Comparison of ENCODE assay signal across 18 cellular contexts in the genomic region with DNA sequence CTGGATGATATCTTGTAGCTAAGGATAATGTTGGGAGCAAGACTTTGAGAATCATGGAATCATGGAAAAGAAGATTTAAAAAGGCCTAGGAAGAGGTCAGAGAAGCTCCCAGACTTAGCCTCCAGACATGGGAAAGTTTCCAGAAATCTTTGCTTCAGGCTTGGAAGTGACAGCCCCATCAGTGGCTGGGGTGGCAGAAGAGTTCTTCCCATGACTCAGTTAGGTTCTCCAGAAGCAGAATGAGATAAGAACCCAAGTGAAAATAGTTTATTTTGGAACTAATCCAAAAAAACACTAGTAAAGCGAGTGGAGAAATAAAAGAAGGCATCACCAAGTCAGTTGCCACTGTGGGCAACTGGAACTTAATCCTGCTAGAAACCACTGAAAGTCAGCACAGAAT.
DNase-seq lines count a peak whose midpoint lies in the region; ATAC-seq and TF ChIP-seq lines count a peak whose summit lies in the region.
"Had no signal": no experiment of that assay in that cellular context is flagged by ENCODE, and none has a peak within 500 bp of the region (broad histone marks: within the 10 kb centered on the region; RNA-seq: fewer than 3 reads in every experiment).

No MANE protein-coding gene starts in this region.

- H3K27ac Mint-ChIP-seq in activated naive CD4-positive, alpha-beta T cell treated with anti-CD3 and anti-CD28 coated beads for 36 hours = peak overlapping the region; percentile 100
- no peak overlapping the region for H3K27ac Mint-ChIP-seq in progenitor cell of endocrine pancreas

- in situ Hi-C loops in brain microvascular endothelial cell (cut with HindIII; ENCODE audit: low pct_ligation_motif_present, low sequenced_read_pairs) = no loop called here

- intact Hi-C loops in activated naive CD4-positive, alpha-beta T cell treated with anti-CD3 and anti-CD28 coated beads for 36 hours (cut with micrococcal nuclease) = loop anchor here (2.0 to 5.0 kb wide), 3 partner anchors 17 to 501 kb away; no protein-coding TSS in a partner anchor

- H3K27me3 Mint-ChIP-seq in activated naive CD4-positive, alpha-beta T cell treated with anti-CD3 and anti-CD28 coated beads for 36 hours (ENCODE audit: low read depth) = no peaks in the 10 kb centered on the region
- no peaks in the 10 kb centered on the region for H3K27me3 Mint-ChIP-seq in progenitor cell of endocrine pancreas

- H3K27me3 ChIP-seq in brain microvascular endothelial cell (replicated peaks) = no peaks in the 10 kb centered on the region
- H3K27me3 ChIP-seq: left lung had no signal

- DNase-seq in activated naive CD4-positive, alpha-beta T cell treated with anti-CD3 and anti-CD28 coated beads for 36 hours = no peak
- DNase-seq in activated naive CD4-positive, alpha-beta T cell (lab: John Stamatoyannopoulos, UW) = no peak
- DNase-seq in LoVo (ENCODE audit: low spot score) (peak; percentile 1), brain microvascular endothelial cell (peak; percentile 18), renal cortical epithelial cell (ENCODE audit: low read depth) (peak; percentile 2), progenitor cell of endocrine pancreas (ENCODE audit: low spot score, unreplicated experiment) (no peak), SKM-1 (lab: John Stamatoyannopoulos, UW; ENCODE audit: unreplicated experiment) (no peak)
- DNase-seq: activated CD4-positive, alpha-beta T cell treated with anti-CD3 and anti-CD28 coated beads for 1 hour; anterior cingulate cortex; Caco-2; foreskin melanocyte; left lung; NCI-H345; Right ventricle myocardium superior; stimulated activated CD4-positive, alpha-beta T cell treated with anti-CD3 and anti-CD28 coated beads, Interleukin-2, amount 100 ng/mL, for 48 hours; T1000 had no signal

- TF ChIP-seq CTCF in brain microvascular endothelial cell (IDR thresholded peaks at IDR 0.05; ENCODE audit: low read depth, low read length, missing control alignments) (no peak), progenitor cell of endocrine pancreas (IDR thresholded peaks at IDR 0.05; ENCODE audit: unreplicated experiment) (no peak)

- H3K36me3 Mint-ChIP-seq in activated naive CD4-positive, alpha-beta T cell treated with anti-CD3 and anti-CD28 coated beads for 36 hours (ENCODE audit: low read depth) = peaks cover 46% of the 10 kb centered on the region
- H3K36me3 Mint-ChIP-seq in progenitor cell of endocrine pancreas (ENCODE audit: insufficient read depth) = no peaks in the 10 kb centered on the region

- no peak overlapping the region for H3K27ac ChIP-seq in brain microvascular endothelial cell
- H3K27ac ChIP-seq: left lung, thoracic aorta had no signal

- peaks cover 6% of the 10 kb centered on the region for H3K9me3 Mint-ChIP-seq in activated naive CD4-positive, alpha-beta T cell treated with anti-CD3 and anti-CD28 coated beads for 36 hours
- H3K9me3 Mint-ChIP-seq in progenitor cell of endocrine pancreas (ENCODE audit: low read depth) = peaks cover 20% of the 10 kb centered on the region

- no peak for ATAC-seq in HG03378 (IDR thresholded peaks at IDR 0.05; ENCODE audit: unreplicated experiment)
- ATAC-seq: left lung had no signal

- H3K4me3 ChIP-seq in brain microvascular endothelial cell (ENCODE audit: low read depth, low read length) = no peak overlapping the region
- H3K4me3 ChIP-seq: left lung, thoracic aorta had no signal

- peaks cover 71% of the 10 kb centered on the region for H3K4me1 Mint-ChIP-seq in activated naive CD4-positive, alpha-beta T cell treated with anti-CD3 and anti-CD28 coated beads for 36 hours (ENCODE audit: low read depth)
- peaks cover 11% of the 10 kb centered on the region for H3K4me1 Mint-ChIP-seq in progenitor cell of endocrine pancreas (ENCODE audit: low read depth)

- H3K36me3 ChIP-seq in brain microvascular endothelial cell (replicated peaks) = no peaks in the 10 kb centered on the region
- H3K36me3 ChIP-seq: left lung, thoracic aorta had no signal

- CTCF ChIA-PET in activated naive CD4-positive, alpha-beta T cell treated with anti-CD3 and anti-CD28 coated beads for 36 hours (lab: Charles Lee) = no interaction called here

- H3K4me3 Mint-ChIP-seq in activated naive CD4-positive, alpha-beta T cell treated with anti-CD3 and anti-CD28 coated beads for 36 hours = no peak overlapping the region
- H3K4me3 Mint-ChIP-seq in progenitor cell of endocrine pancreas (ENCODE audit: low read depth) = no peak overlapping the region

Comparison
In these comparisons a context has a peak if more than half of its experiments do, and no peak if none do; other contexts are left out.
1. DNase-seq: peak in LoVo (single experiment), brain microvascular endothelial cell (single experiment) and renal cortical epithelial cell (single experiment); none in activated naive CD4-positive, alpha-beta T cell treated with anti-CD3 and anti-CD28 coated beads for 36 hours (single experiment), activated naive CD4-positive, alpha-beta T cell (0 of 4), progenitor cell of endocrine pancreas (single experiment) and SKM-1 (single experiment).